10 cellular contexts compared by ENCODE assay signal in genomic region chr7:107966701-107967100, GRCh38. TPM values are rescaled to one million over a fixed set of nuclear protein-coding genes. Genes with fewer than 3 reads are reported as not detected.
A peak's percentile ranks its signal among the peaks of the same experiment; 100 is the strongest.
DNase-seq lines count a peak whose midpoint lies in the region; ATAC-seq and TF ChIP-seq lines count a peak whose summit lies in the region.
"Had no signal": no experiment of that assay in that cellular context is flagged by ENCODE, and none has a peak within 500 bp of the region (broad histone marks: within the 10 kb centered on the region; RNA-seq: fewer than 3 reads in every experiment).

No MANE protein-coding gene starts in this region.

- H3K36me3 Mint-ChIP-seq in endodermal cell (ENCODE audit: low read depth), result peaks cover 56% of the 10 kb centered on the region
- H3K36me3 Mint-ChIP-seq in activated CD8-positive, alpha-beta memory T cell treated with anti-CD3 and anti-CD28 coated beads, Interleukin-2, amount 10 ng/mL, durations not matched to agents 7 days and 5 days, result no peaks in the 10 kb centered on the region
- H3K36me3 Mint-ChIP-seq: memory B cell had no signal

- no peak for TF ChIP-seq CTCF in endodermal cell (conservative IDR thresholded peaks at IDR 0.05)
- peak; percentile 13 for TF ChIP-seq CTCF in neural cell (IDR thresholded peaks at IDR 0.05; ENCODE audit: poor library complexity, severe bottlenecking)

- TF ChIP-seq EP300 in neural cell (conservative IDR thresholded peaks at IDR 0.05; ENCODE audit: poor library complexity, severe bottlenecking), result no peak

- H3K9me3 Mint-ChIP-seq in endodermal cell, result no peaks in the 10 kb centered on the region
- H3K9me3 Mint-ChIP-seq in activated CD8-positive, alpha-beta memory T cell treated with anti-CD3 and anti-CD28 coated beads, Interleukin-2, amount 10 ng/mL, durations not matched to agents 7 days and 5 days (ENCODE audit: low read depth), result no peaks in the 10 kb centered on the region
- H3K9me3 Mint-ChIP-seq: memory B cell; T-helper 1 cell treated with Interleukin-12 subunit alpha and Interleukin-12 subunit beta and Interleukin-4 antibody, amounts not matched to agents 30 μg/mL and 1 μg/mL, for 36 hours had no signal

- H3K4me3 Mint-ChIP-seq in endodermal cell, result no peak overlapping the region
- H3K4me3 Mint-ChIP-seq in activated CD8-positive, alpha-beta memory T cell treated with anti-CD3 and anti-CD28 coated beads, Interleukin-2, amount 10 ng/mL, durations not matched to agents 7 days and 5 days, result no peak overlapping the region
- H3K4me3 Mint-ChIP-seq: memory B cell; T-helper 1 cell treated with Interleukin-12 subunit alpha and Interleukin-12 subunit beta and Interleukin-4 antibody, amounts not matched to agents 30 μg/mL and 1 μg/mL, for 36 hours had no signal

- H3K27me3 ChIP-seq in endodermal cell (ENCODE audit: control insufficient read depth, insufficient read depth, low read length, poor library complexity, severe bottlenecking) (no peaks in the 10 kb centered on the region), neural cell (ENCODE audit: insufficient read depth, low read depth, low read length) (no peaks in the 10 kb centered on the region)

- H3K4me1 ChIP-seq in endodermal cell (ENCODE audit: control insufficient read depth, insufficient read depth, low read length), result no peaks in the 10 kb centered on the region

- H3K27ac Mint-ChIP-seq in endodermal cell, result peak overlapping the region; percentile 78
- no peak overlapping the region for H3K27ac Mint-ChIP-seq in activated CD8-positive, alpha-beta memory T cell treated with anti-CD3 and anti-CD28 coated beads, Interleukin-2, amount 10 ng/mL, durations not matched to agents 7 days and 5 days
- H3K27ac Mint-ChIP-seq: memory B cell; T-helper 1 cell treated with Interleukin-12 subunit alpha and Interleukin-12 subunit beta and Interleukin-4 antibody, amounts not matched to agents 30 μg/mL and 1 μg/mL, for 36 hours had no signal

- no peak overlapping the region for H3K4me2 ChIP-seq in neural cell (ENCODE audit: low read length)

- no peaks in the 10 kb centered on the region for H4K20me1 ChIP-seq in neural cell (ENCODE audit: insufficient read depth)

- TF ChIP-seq RAD21 in neural cell (conservative IDR thresholded peaks at IDR 0.05), result no peak

- no peaks in the 10 kb centered on the region for H3K9me3 ChIP-seq in endodermal cell (ENCODE audit: control insufficient read depth, low read length)
- no peaks in the 10 kb centered on the region for H3K9me3 ChIP-seq in neural cell (ENCODE audit: low read length)

- peak overlapping the region; percentile 75 for H3K27ac ChIP-seq in endodermal cell (ENCODE audit: low read depth, low read length)
- H3K27ac ChIP-seq in neural cell (ENCODE audit: low read length), result no peak overlapping the region

- ATAC-seq in activated CD8-positive, alpha-beta memory T cell treated with anti-CD3 and anti-CD28 coated beads, Interleukin-2, amount 10 ng/mL, durations not matched to agents 7 days and 5 days, result no peak
- no peak for ATAC-seq in HG03432 (IDR thresholded peaks at IDR 0.05; ENCODE audit: unreplicated experiment)
- ATAC-seq in GM19328 (IDR thresholded peaks at IDR 0.05; ENCODE audit: unreplicated experiment), result no peak

- CTCF ChIA-PET in activated CD8-positive, alpha-beta memory T cell treated with anti-CD3 and anti-CD28 coated beads, Interleukin-2, amount 10 ng/mL, durations not matched to agents 7 days and 5 days (lab: Charles Lee), result no interaction called here

- no peak overlapping the region for H3K4me3 ChIP-seq in endodermal cell (ENCODE audit: low read length)
- H3K4me3 ChIP-seq in neural cell (ENCODE audit: low read length), result no peak overlapping the region

- no peaks in the 10 kb centered on the region for H3K79me2 ChIP-seq in neural cell (replicated peaks; ENCODE audit: insufficient read depth, low read length)

- H3K36me3 ChIP-seq in endodermal cell (ENCODE audit: control insufficient read depth, insufficient read depth, low read length) (peaks cover 91% of the 10 kb centered on the region), neural cell (ENCODE audit: insufficient read depth, low read length) (no peaks in the 10 kb centered on the region)

- WGBS in endodermal cell (ENCODE audit: insufficient coverage in 1 of 2, insufficient read length in 1 of 2), 2 experiments, result 40 to 65% methylated on average over 2 to 4 of the region's 4 CpGs

- no peaks in the 10 kb centered on the region for H3K4me1 Mint-ChIP-seq in endodermal cell
- H3K4me1 Mint-ChIP-seq in activated CD8-positive, alpha-beta memory T cell treated with anti-CD3 and anti-CD28 coated beads, Interleukin-2, amount 10 ng/mL, durations not matched to agents 7 days and 5 days, result no peaks in the 10 kb centered on the region
- H3K4me1 Mint-ChIP-seq: memory B cell had no signal

- H3K27me3 Mint-ChIP-seq in endodermal cell (ENCODE audit: insufficient read depth), result no peaks in the 10 kb centered on the region
- peaks cover 7% of the 10 kb centered on the region for H3K27me3 Mint-ChIP-seq in activated CD8-positive, alpha-beta memory T cell treated with anti-CD3 and anti-CD28 coated beads, Interleukin-2, amount 10 ng/mL, durations not matched to agents 7 days and 5 days

- peak; percentile 92 for DNase-seq in Daoy (ENCODE audit: low read depth)
- DNase-seq in NCI-H345 (lab: John Stamatoyannopoulos, UW), result peak; percentile 62
- peak; percentile 81 for DNase-seq in endodermal cell
- no peak for DNase-seq in NCI-H1436 treated with DMSO at 0.1 percent for 48 hours (lab: John Stamatoyannopoulos, UW)
- DNase-seq in activated CD8-positive, alpha-beta memory T cell treated with anti-CD3 and anti-CD28 coated beads, Interleukin-2, amount 10 ng/mL, durations not matched to agents 7 days and 5 days, result no peak

- no peaks in the 10 kb centered on the region for H3F3A ChIP-seq in neural cell (ENCODE audit: insufficient read depth, low read length, poor library complexity, severe bottlenecking)

- H3K9me2 ChIP-seq in neural cell (ENCODE audit: insufficient read depth, low read length), result no peaks in the 10 kb centered on the region

- no peak overlapping the region for H2AFZ ChIP-seq in neural cell (ENCODE audit: low read depth, low read length)

- H3K9ac ChIP-seq in endodermal cell (ENCODE audit: extremely low read depth, low read length, poor library complexity, severe bottlenecking) (no peak overlapping the region), neural cell (ENCODE audit: low read length) (no peak overlapping the region)

TF ChIP-seq in neural cell, 6 proteins besides CTCF, POLR2A, EP300 and RAD21:
- TF ChIP-seq POLR2AphosphoS5 (IDR thresholded peaks at IDR 0.05) (no peak), SMC3 (conservative IDR thresholded peaks at IDR 0.05; ENCODE audit: poor library complexity) (no peak), REST (IDR thresholded peaks at IDR 0.05; ENCODE audit: borderline replicate concordance) (no peak), MXI1 (conservative IDR thresholded peaks at IDR 0.05; ENCODE audit: poor library complexity, severe bottlenecking) (no peak), EZH2 (IDR thresholded peaks at IDR 0.05; ENCODE audit: borderline replicate concordance, insufficient read depth, low read length, poor library complexity, severe bottlenecking) (no peak), TAF1 (IDR thresholded peaks at IDR 0.05; ENCODE audit: low read depth) (no peak)

RNA-seq across cellular contexts. Expression of gene LAMB1, which starts 36.3 kb away (rescaled TPM):
- 157 and 179 TPM in 2 replicates for total RNA-seq in Daoy (2014; rRNA removed; shearing (Covaris generic))
- total RNA-seq in endodermal cell, result 100 to 1,000 TPM; 192 to 209 TPM
- polyA plus RNA-seq in endodermal cell (2013, experiment 1 of 2), result 98.4 TPM
- 115 TPM for polyA plus RNA-seq in endodermal cell (2013, experiment 2 of 2)
- 2.5 and 7.6 TPM in 2 replicates for polyA plus RNA-seq in neural cell
- polyA minus RNA-seq in neural cell, result 4.1 and 5.8 TPM in 2 replicates
- not detected for total RNA-seq in activated CD8-positive, alpha-beta memory T cell treated with anti-CD3 and anti-CD28 coated beads, Interleukin-2, amount 10 ng/mL, durations not matched to agents 7 days and 5 days

Comparison
In these comparisons a context has a peak if more than half of its experiments do, and no peak if none do; other contexts are left out.
1. DNase-seq: peak in Daoy (single experiment), NCI-H345 (single experiment) and endodermal cell (single experiment); none in NCI-H1436 treated with DMSO at 0.1 percent for 48 hours (single experiment) and activated CD8-positive, alpha-beta memory T cell treated with anti-CD3 and anti-CD28 coated beads, Interleukin-2, amount 10 ng/mL, durations not matched to agents 7 days and 5 days (single experiment).
2. RNA of gene LAMB1, which starts 36.3 kb away (total RNA-seq): 192 to 209 TPM in endodermal cell and 157 to 179 TPM in Daoy; not detected in activated CD8-positive, alpha-beta memory T cell treated with anti-CD3 and anti-CD28 coated beads, Interleukin-2, amount 10 ng/mL, durations not matched to agents 7 days and 5 days; every median in the first group is over 100 times any median in the second.